In genomic region chr13:46184277-46184699, GRCh38 we compare ENCODE assay signal across 8 cellular contexts. TPM values are rescaled to one million over a fixed set of nuclear protein-coding genes. Genes with fewer than 3 reads are reported as not detected.
A peak's percentile ranks its signal among the peaks of the same experiment; 100 is the strongest.
DNase-seq lines count a peak whose midpoint lies in the region; ATAC-seq, FAIRE-seq and TF ChIP-seq lines count a peak whose summit lies in the region.

No MANE protein-coding gene starts in this region.

- H3K27ac Mint-ChIP-seq in immature natural killer cell: peak overlapping the region; percentile 92 to 99 (median 94)

- no peak; the same call in 1 of the 2 replicates for TF ChIP-seq RAD21 in SK-N-SH (IDR thresholded peaks at IDR 0.05; ENCODE audit: low read length)

- H2AFZ ChIP-seq in SK-N-SH (ENCODE audit: low read depth): no peak overlapping the region

- H3K9ac ChIP-seq in SK-N-SH: no peak overlapping the region

- H3K4me3 Mint-ChIP-seq in immature natural killer cell: peak overlapping the region; percentile 92 to 99 (median 97)

- H3K27me3 ChIP-seq in BE2C: no peaks in the 10 kb centered on the region
- H3K27me3 ChIP-seq in SK-N-SH (ENCODE audit: insufficient read depth): no peaks in the 10 kb centered on the region

- POLR2A ChIA-PET in SK-N-SH (lab: Yijun Ruan, JAX): no interaction called here

- no peaks in the 10 kb centered on the region for H3K36me3 ChIP-seq in BE2C
- H3K36me3 ChIP-seq in SK-N-SH (replicated peaks in 1 of 2; ENCODE audit: control insufficient read depth in 1 of 2, insufficient read depth in 2 of 2, low read length in 1 of 2): no peaks in the 10 kb centered on the region

- peak; percentile 62 for TF ChIP-seq CTCF in BE2C (IDR thresholded peaks at IDR 0.05; ENCODE audit: low read depth, low read length)
- peak; percentile 53 for TF ChIP-seq CTCF in SK-N-SH (IDR thresholded peaks at IDR 0.05)

- no peaks in the 10 kb centered on the region for H3K79me2 ChIP-seq in SK-N-SH (ENCODE audit: insufficient read depth)

- DNase-seq in BE2C: peak; percentile 35
- peak; percentile 42 for DNase-seq in GM19239 (ENCODE audit: insufficient read length, low spot score)
- peak; percentile 24 for DNase-seq in SK-N-SH
- peak; percentile 40 to 63 (median 42) for DNase-seq in activated naive CD4-positive, alpha-beta T cell (lab: John Stamatoyannopoulos, UW)
- peak; percentile 80 to 83 (median 82) for DNase-seq in immature natural killer cell
- peak; percentile 53 to 72 for DNase-seq in stimulated activated CD8-positive, alpha-beta memory T cell treated with anti-CD3 and anti-CD28 coated beads, Interleukin-2, amount 100 ng/mL, for 48 hours (ENCODE audit: low read depth in 2 of 2)
- DNase-seq in kidney glomerular epithelial cell (lab: John Stamatoyannopoulos, UW): no peak

- peaks cover 16 to 22% (median 21%) of the 10 kb centered on the region in 3 donors for H3K27me3 Mint-ChIP-seq in immature natural killer cell (ENCODE audit: low read depth in 3 of 3)

- no peak for FAIRE-seq in GM19239 (lab: Jason Lieb, UNC)

- no peak overlapping the region for H3K27ac ChIP-seq in SK-N-SH (ENCODE audit: low read depth in 2 of 2, low read length in 1 of 2)

- WGBS in SK-N-SH (ENCODE audit: low lambda C conversion rate): 56% methylated on average over 6 of the region's 6 CpGs

- no peaks in the 10 kb centered on the region for H3K9me2 ChIP-seq in SK-N-SH

- H4K20me1 ChIP-seq in SK-N-SH (ENCODE audit: insufficient read depth): no peaks in the 10 kb centered on the region

- peak; percentile 41 for ATAC-seq in HG03196 (IDR thresholded peaks at IDR 0.05; ENCODE audit: unreplicated experiment)

- peaks cover 0 to 2% (median 0%) of the 10 kb centered on the region in 6 donors for H3K9me3 Mint-ChIP-seq in immature natural killer cell

- H3F3A ChIP-seq in SK-N-SH (replicated peaks; ENCODE audit: insufficient read depth): no peaks in the 10 kb centered on the region

- H3K36me3 Mint-ChIP-seq in immature natural killer cell: peaks cover 0 to 3% (median 0%) of the 10 kb centered on the region in 3 donors

- CTCF ChIA-PET in SK-N-SH (lab: Yijun Ruan, JAX): interaction anchor here (1.2 kb wide), 1 partner anchor 58 kb away, joined by 3 read pairs; no protein-coding TSS in a partner anchor

- no peaks in the 10 kb centered on the region for H3K4me1 ChIP-seq in BE2C
- no peaks in the 10 kb centered on the region; a peak in 1 of 4 replicates for H3K4me1 ChIP-seq in SK-N-SH (ENCODE audit: control insufficient read depth in 1 of 2, insufficient read depth in 2 of 2, low read depth in 1 of 2, low read length in 1 of 2)

- H3K4me2 ChIP-seq in SK-N-SH: no peak overlapping the region

- H3K4me1 Mint-ChIP-seq in immature natural killer cell: peaks cover 50 to 52% of the 10 kb centered on the region in 2 donors

- TF ChIP-seq EP300 in SK-N-SH (IDR thresholded peaks at IDR 0.05; ENCODE audit: borderline replicate concordance in 1 of 2, low read depth in 1 of 2, low read length in 1 of 2): no peak

- no peaks in the 10 kb centered on the region for H3K9me3 ChIP-seq in BE2C
- 0 out of 2 replicates have a peak, but pooled peaks cover 3% of the 10 kb centered on the region for H3K9me3 ChIP-seq in SK-N-SH

- H3K4me3 ChIP-seq in BE2C (ENCODE audit: low read depth, low read length): no peak overlapping the region
- H3K4me3 ChIP-seq in SK-N-SH (ENCODE audit: low read depth in 2 of 2, low read length in 1 of 2): no peak overlapping the region; a peak in 1 of 4 replicates

TF ChIP-seq in SK-N-SH, 30 proteins besides CTCF, POLR2A, EP300 and RAD21:
- TF ChIP-seq NRF1 (IDR thresholded peaks at IDR 0.05; ENCODE audit: low read depth, low read length) (no peak), CHD2 (IDR thresholded peaks at IDR 0.05; ENCODE audit: low read length, partially characterized antibody) (no peak), SMC3 (IDR thresholded peaks at IDR 0.05; ENCODE audit: low read depth, low read length) (no peak), MEF2A (IDR thresholded peaks at IDR 0.05; ENCODE audit: borderline replicate concordance, low read depth) (no peak), PBX3 (IDR thresholded peaks at IDR 0.05) (no peak), POLR2AphosphoS5 (IDR thresholded peaks at IDR 0.05; ENCODE audit: low read depth, low read length) (no peak), TCF12 (IDR thresholded peaks at IDR 0.05) (no peak), USF2 (IDR thresholded peaks at IDR 0.05; ENCODE audit: borderline replicate concordance, low read depth, low read length) (no peak)

RNA-seq across cellular contexts. Expression of gene LCP1, which starts 2.3 kb away (rescaled TPM):
- polyA plus RNA-seq in BE2C (2012; ENCODE audit: insufficient read depth, insufficient read length, low read depth): 12.7 TPM
- polyA plus RNA-seq in SK-N-SH (2012; rRNA removed): 0.03 and 0.06 TPM in 2 replicates
- 0.03 and 0.04 TPM in 2 replicates for polyA plus RNA-seq in SK-N-SH (2012; cell fraction: cytosol; rRNA removed)
- polyA plus RNA-seq in SK-N-SH (2012; cell fraction: nucleus; rRNA removed): 0.02 and 0.07 TPM in 2 replicates
- polyA plus RNA-seq in immature natural killer cell: 1,000 to 10,000 TPM; 1,594 to 2,414 (median 2,262) TPM

RNA-seq across cellular contexts. Expression of gene LRRC63, which starts 27.4 kb away (rescaled TPM):
- polyA plus RNA-seq in BE2C (2012; ENCODE audit: insufficient read depth, insufficient read length, low read depth): 0.65 TPM
- polyA plus RNA-seq in SK-N-SH (2012; rRNA removed): 0.03 and 0.13 TPM in 2 replicates
- polyA plus RNA-seq in SK-N-SH (2012; cell fraction: cytosol; rRNA removed): 0.05 and 0.08 TPM in 2 replicates
- polyA plus RNA-seq in SK-N-SH (2012; cell fraction: nucleus; rRNA removed): 0.18 and 0.20 TPM in 2 replicates
- polyA plus RNA-seq in immature natural killer cell: 1 to 10 TPM in 1 of 3 donors, under 1 TPM in 2; 0.10 to 1.1 (median 0.12) TPM

Comparison
In these comparisons a context has a peak if more than half of its experiments do, and no peak if none do; other contexts are left out.
1. RNA of gene LCP1, which starts 2.3 kb away (polyA plus RNA-seq): 1,594 to 2,414 TPM in immature natural killer cell; 0.02 to 0.07 TPM in SK-N-SH; every median in the first group is over 1,000 times any median in the second.